ENCODE assay signal across 13 cellular contexts in the genomic region with DNA sequence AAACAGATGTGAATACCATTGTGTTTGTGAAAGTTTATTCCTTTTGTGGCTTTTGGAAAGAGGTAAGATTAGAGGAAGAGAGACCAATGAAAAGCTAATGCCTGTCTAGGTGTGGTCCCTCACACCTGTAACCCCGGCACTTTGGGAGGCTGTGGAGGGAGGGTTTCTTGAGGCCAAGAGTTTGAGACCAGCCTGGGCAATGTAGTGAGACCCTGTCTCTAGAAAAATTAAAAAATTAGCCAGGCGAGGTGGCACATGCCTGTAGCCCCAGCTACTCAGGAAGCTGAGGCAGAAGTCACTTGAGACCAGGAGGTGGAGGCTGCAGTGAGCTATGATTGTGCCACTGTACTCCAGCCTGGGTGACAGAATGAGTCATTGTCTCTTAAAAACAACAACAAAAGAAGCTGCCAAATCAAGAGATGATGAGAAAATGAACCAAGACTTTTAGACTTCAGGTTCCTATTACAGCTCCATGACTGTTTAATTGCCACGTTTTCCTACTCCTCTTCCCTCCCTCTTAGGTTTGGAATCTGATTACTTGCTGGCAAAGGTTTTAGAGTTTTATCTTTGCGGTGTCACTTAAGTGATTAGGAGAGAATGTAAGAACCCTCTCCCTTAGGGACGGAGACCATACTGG.
DNase-seq lines count a peak whose midpoint lies in the region; ATAC-seq and TF ChIP-seq lines count a peak whose summit lies in the region.
"Had no signal": no experiment of that assay in that cellular context is flagged by ENCODE, and none has a peak within 500 bp of the region (broad histone marks: within the 10 kb centered on the region; RNA-seq: fewer than 3 reads in every experiment).

No MANE protein-coding gene starts in this region.

- H3K36me3 Mint-ChIP-seq in dendritic cell treated with granulocyte-macrophage colony-stimulating factor and Interleukin-4, amounts not matched to agents 40 ng/mL and 50 ng/mL, for 4 days (ENCODE audit: low read depth), result no peaks in the 10 kb centered on the region
- no peaks in the 10 kb centered on the region for H3K36me3 Mint-ChIP-seq in CD8-positive, alpha-beta T cell
- no peaks in the 10 kb centered on the region for H3K36me3 Mint-ChIP-seq in effector memory CD8-positive, alpha-beta T cell (ENCODE audit: insufficient read depth)

- H3K4me1 ChIP-seq in osteoblast (ENCODE audit: insufficient read depth, low read length), result peaks cover 6% of the 10 kb centered on the region
- H3K4me1 ChIP-seq in CD8-positive, alpha-beta T cell (ENCODE audit: insufficient read depth, low read length), result no peaks in the 10 kb centered on the region
- H3K4me1 ChIP-seq: gastrocnemius medialis had no signal

- CTCF ChIA-PET in CD8-positive, alpha-beta T cell (lab: Charles Lee), result no interaction called here

- no peak for TF ChIP-seq CTCF in osteoblast (IDR thresholded peaks at IDR 0.05; ENCODE audit: extremely low read depth, low read depth, low read length)
- no peak for TF ChIP-seq CTCF in CD8-positive, alpha-beta T cell (IDR thresholded peaks at IDR 0.05)

- H3K4me3 Mint-ChIP-seq in dendritic cell treated with granulocyte-macrophage colony-stimulating factor and Interleukin-4, amounts not matched to agents 40 ng/mL and 50 ng/mL, for 4 days, result no peak overlapping the region
- H3K4me3 Mint-ChIP-seq in CD8-positive, alpha-beta T cell, result no peak overlapping the region
- H3K4me3 Mint-ChIP-seq in effector memory CD8-positive, alpha-beta T cell, result no peak overlapping the region
- H3K4me3 Mint-ChIP-seq: activated CD8-positive, alpha-beta T cell treated with anti-CD3 and anti-CD28 coated beads, Interleukin-2, amount 10 ng/mL, durations not matched to agents 7 days and 5 days had no signal

- H3K4me2 ChIP-seq in osteoblast (ENCODE audit: insufficient read depth, low read length), result no peak overlapping the region

- H3K79me2 ChIP-seq in osteoblast (ENCODE audit: insufficient read depth, low read length), result no peaks in the 10 kb centered on the region

- peak overlapping the region; percentile 17 for H3K27ac Mint-ChIP-seq in dendritic cell treated with granulocyte-macrophage colony-stimulating factor and Interleukin-4, amounts not matched to agents 40 ng/mL and 50 ng/mL, for 4 days
- H3K27ac Mint-ChIP-seq in CD8-positive, alpha-beta T cell, result no peak overlapping the region
- no peak overlapping the region for H3K27ac Mint-ChIP-seq in effector memory CD8-positive, alpha-beta T cell
- H3K27ac Mint-ChIP-seq: activated CD8-positive, alpha-beta T cell treated with anti-CD3 and anti-CD28 coated beads, Interleukin-2, amount 10 ng/mL, durations not matched to agents 7 days and 5 days had no signal

- no peaks in the 10 kb centered on the region for H3K4me1 Mint-ChIP-seq in dendritic cell treated with granulocyte-macrophage colony-stimulating factor and Interleukin-4, amounts not matched to agents 40 ng/mL and 50 ng/mL, for 4 days (ENCODE audit: low read depth)
- H3K4me1 Mint-ChIP-seq in CD8-positive, alpha-beta T cell (ENCODE audit: low read depth), result no peaks in the 10 kb centered on the region
- no peaks in the 10 kb centered on the region for H3K4me1 Mint-ChIP-seq in effector memory CD8-positive, alpha-beta T cell (ENCODE audit: low read depth in 2 of 2)

- DNase-seq in DMS53 treated with DMSO at 0.1 percent for 48 hours (lab: John Stamatoyannopoulos, UW; ENCODE audit: unreplicated experiment), result peak; percentile 20
- DNase-seq in M059J (ENCODE audit: low read depth), result peak; percentile 77
- DNase-seq in osteoblast (ENCODE audit: insufficient read length, low spot score, missing footprints), result no peak
- no peak for DNase-seq in CD8-positive, alpha-beta T cell
- DNase-seq in effector memory CD8-positive, alpha-beta T cell, result no peak
- no peak for DNase-seq in Ammon's horn (ENCODE audit: low spot score)
- DNase-seq: activated CD8-positive, alpha-beta T cell treated with anti-CD3 and anti-CD28 coated beads, Interleukin-2, amount 10 ng/mL, durations not matched to agents 7 days and 5 days; activated naive CD4-positive, alpha-beta T cell; NCI-H187; occipital lobe had no signal

- no peaks in the 10 kb centered on the region for H3K27me3 Mint-ChIP-seq in dendritic cell treated with granulocyte-macrophage colony-stimulating factor and Interleukin-4, amounts not matched to agents 40 ng/mL and 50 ng/mL, for 4 days
- H3K27me3 Mint-ChIP-seq in CD8-positive, alpha-beta T cell (ENCODE audit: low read depth), result peaks cover 9% of the 10 kb centered on the region
- peaks cover 24 to 55% of the 10 kb centered on the region in 2 donors for H3K27me3 Mint-ChIP-seq in effector memory CD8-positive, alpha-beta T cell

- no peaks in the 10 kb centered on the region for H3K9me3 ChIP-seq in osteoblast (ENCODE audit: low read depth, low read length)
- no peaks in the 10 kb centered on the region for H3K9me3 ChIP-seq in CD8-positive, alpha-beta T cell (ENCODE audit: low read length)
- H3K9me3 ChIP-seq: gastrocnemius medialis had no signal

- H2AFZ ChIP-seq in osteoblast (ENCODE audit: low read length), result peak overlapping the region; percentile 30

- no peaks in the 10 kb centered on the region for H4K20me1 ChIP-seq in osteoblast (ENCODE audit: insufficient read depth, low read length)

- H3K9me3 Mint-ChIP-seq in dendritic cell treated with granulocyte-macrophage colony-stimulating factor and Interleukin-4, amounts not matched to agents 40 ng/mL and 50 ng/mL, for 4 days, result no peaks in the 10 kb centered on the region
- no peaks in the 10 kb centered on the region for H3K9me3 Mint-ChIP-seq in CD8-positive, alpha-beta T cell
- H3K9me3 Mint-ChIP-seq in effector memory CD8-positive, alpha-beta T cell, result no peaks in the 10 kb centered on the region

- no peaks in the 10 kb centered on the region for H3K36me3 ChIP-seq in osteoblast (ENCODE audit: insufficient read depth, low read length)
- H3K36me3 ChIP-seq in CD8-positive, alpha-beta T cell (ENCODE audit: insufficient read depth, low read length), result no peaks in the 10 kb centered on the region
- H3K36me3 ChIP-seq: gastrocnemius medialis had no signal

- H3K4me3 ChIP-seq in osteoblast (ENCODE audit: insufficient read depth, low read length), result no peak overlapping the region
- H3K4me3 ChIP-seq in CD8-positive, alpha-beta T cell (ENCODE audit: low read depth, low read length), result no peak overlapping the region
- H3K4me3 ChIP-seq: gastrocnemius medialis had no signal

- no peak overlapping the region for H3K27ac ChIP-seq in osteoblast (ENCODE audit: low read depth, low read length)
- H3K27ac ChIP-seq in CD8-positive, alpha-beta T cell (ENCODE audit: low read depth, low read length), result no peak overlapping the region
- H3K27ac ChIP-seq: gastrocnemius medialis had no signal

- H3K27me3 ChIP-seq in osteoblast (ENCODE audit: insufficient read depth, low read length), result peaks cover 13% of the 10 kb centered on the region
- no peaks in the 10 kb centered on the region for H3K27me3 ChIP-seq in CD8-positive, alpha-beta T cell (ENCODE audit: insufficient read depth, low read length)
- H3K27me3 ChIP-seq: gastrocnemius medialis had no signal

- no peak for ATAC-seq in HG02571 (IDR thresholded peaks at IDR 0.05; ENCODE audit: unreplicated experiment)
- no peak for ATAC-seq in CD8-positive, alpha-beta T cell
- ATAC-seq in effector memory CD8-positive, alpha-beta T cell (replicated peaks), result no peak
- ATAC-seq: activated CD8-positive, alpha-beta T cell treated with anti-CD3 and anti-CD28 coated beads, Interleukin-2, amount 10 ng/mL, durations not matched to agents 7 days and 5 days had no signal

- intact Hi-C loops in dendritic cell treated with granulocyte-macrophage colony-stimulating factor and Interleukin-4, amounts not matched to agents 40 ng/mL and 50 ng/mL, for 4 days (cut with micrococcal nuclease), result no loop called here
- intact Hi-C loops in CD8-positive, alpha-beta T cell (cut with DNase I, micrococcal nuclease), result no loop called here

- POLR2A ChIA-PET in CD8-positive, alpha-beta T cell (lab: Charles Lee), result no interaction called here

Comparison
In these comparisons a context has a peak if more than half of its experiments do, and no peak if none do; other contexts are left out.
1. DNase-seq: peak in DMS53 treated with DMSO at 0.1 percent for 48 hours (single experiment) and M059J (single experiment); none in osteoblast (single experiment), CD8-positive, alpha-beta T cell (0 of 7), effector memory CD8-positive, alpha-beta T cell (0 of 3) and Ammon's horn (single experiment).